In genomic region chr12:52335598-52336262, GRCh38 we compare ENCODE assay signal across 22 cellular contexts. TPM values are rescaled to one million over a fixed set of nuclear protein-coding genes. Genes with fewer than 3 reads are reported as not detected.
DNase-seq lines count a peak whose midpoint lies in the region; ATAC-seq, FAIRE-seq and TF ChIP-seq lines count a peak whose summit lies in the region.
"Had no signal": no experiment of that assay in that cellular context is flagged by ENCODE, and none has a peak within 500 bp of the region (broad histone marks: within the 10 kb centered on the region; RNA-seq: fewer than 3 reads in every experiment).

No MANE protein-coding gene starts in this region.

- no peak for TF ChIP-seq POLR2A in thyroid gland (IDR thresholded peaks at IDR 0.05)

- peak; percentile 34 for DNase-seq in Caki2 (ENCODE audit: low read depth)
- peak; percentile 52 for DNase-seq in HT-29 (ENCODE audit: low spot score)
- DNase-seq in NCI-H69 (lab: John Stamatoyannopoulos, UW) = peak; percentile 93
- DNase-seq in kidney = peak; percentile 57
- no peak for DNase-seq in putamen (ENCODE audit: low spot score)
- DNase-seq in naive thymus-derived CD4-positive, alpha-beta T cell = no peak
- no peak for DNase-seq in iPS-NIHi11 (ENCODE audit: low spot score)
- no peak for DNase-seq in thyroid gland
- DNase-seq: activated CD4-positive, alpha-beta T cell treated with anti-CD3 and anti-CD28 coated beads, Interleukin-2, amount 50 U/mL, for 1 hour; activated T-cell treated with anti-CD3 and anti-CD28 coated beads for 4 hours; brain microvascular endothelial cell; dermis blood vessel endothelial cell; GF-D8; GM23248; lower lobe of right lung; NCI-H1417 treated with DMSO at 0.1 percent for 48 hours; PC-9; SW 1271 had no signal

- no peak overlapping the region for H3K27ac Mint-ChIP-seq in naive thymus-derived CD4-positive, alpha-beta T cell
- H3K27ac Mint-ChIP-seq: activated naive CD4-positive, alpha-beta T cell treated with anti-CD3 and anti-CD28 coated beads, Interleukin-2, amount 50 U/mL, for 24 hours; progenitor cell of endocrine pancreas had no signal

- H3K9me3 ChIP-seq in kidney (ENCODE audit: control insufficient read depth in 1 of 2, low read length in 2 of 2) = peaks cover 0 to 3% of the 10 kb centered on the region in 2 donors
- no peaks in the 10 kb centered on the region for H3K9me3 ChIP-seq in naive thymus-derived CD4-positive, alpha-beta T cell (ENCODE audit: control insufficient read depth in 2 of 3, low read length in 3 of 3)
- no peaks in the 10 kb centered on the region for H3K9me3 ChIP-seq in thyroid gland
- H3K9me3 ChIP-seq: lower lobe of right lung had no signal

- in situ Hi-C loops in Caki2 (cut with HindIII; ENCODE audit: low pct_unique_long_range_greater_than_20kb, low sequenced_read_pairs) = no loop called here

- H3K36me3 ChIP-seq in kidney (ENCODE audit: control insufficient read depth in 1 of 2, insufficient read depth in 2 of 2, low read length in 2 of 2) = no peaks in the 10 kb centered on the region
- no peaks in the 10 kb centered on the region for H3K36me3 ChIP-seq in naive thymus-derived CD4-positive, alpha-beta T cell (ENCODE audit: control insufficient read depth in 2 of 3, insufficient read depth in 3 of 3, low read length in 3 of 3)
- H3K36me3 ChIP-seq in thyroid gland = no peaks in the 10 kb centered on the region
- H3K36me3 ChIP-seq: brain microvascular endothelial cell, lower lobe of right lung, thoracic aorta had no signal

- peaks cover 0 to 9% (median 4%) of the 10 kb centered on the region in 5 donors for H3K36me3 Mint-ChIP-seq in naive thymus-derived CD4-positive, alpha-beta T cell
- H3K36me3 Mint-ChIP-seq: activated naive CD4-positive, alpha-beta T cell treated with anti-CD3 and anti-CD28 coated beads, Interleukin-2, amount 50 U/mL, for 24 hours had no signal

- H3K27me3 ChIP-seq in naive thymus-derived CD4-positive, alpha-beta T cell (ENCODE audit: control insufficient read depth in 2 of 2, insufficient read depth in 2 of 2, low read length in 2 of 2) = no peaks in the 10 kb centered on the region
- H3K27me3 ChIP-seq in thyroid gland = no peaks in the 10 kb centered on the region

- WGBS in thyroid gland, 2 donors = 70 to 72% methylated on average over 3 to 4 of the region's 4 CpGs

- H3K27ac ChIP-seq in kidney (ENCODE audit: low read depth in 2 of 2, low read length in 2 of 2) = peak overlapping the region in 1 of 2 donors; percentile 8
- H3K27ac ChIP-seq in naive thymus-derived CD4-positive, alpha-beta T cell (ENCODE audit: low read depth, low read length) = no peak overlapping the region
- no peak overlapping the region for H3K27ac ChIP-seq in thyroid gland
- H3K27ac ChIP-seq: brain microvascular endothelial cell, epithelial cell of prostate, GM23248, lower lobe of right lung, thoracic aorta had no signal

- no peaks in the 10 kb centered on the region for H3K4me1 Mint-ChIP-seq in naive thymus-derived CD4-positive, alpha-beta T cell
- H3K4me1 Mint-ChIP-seq: activated naive CD4-positive, alpha-beta T cell treated with anti-CD3 and anti-CD28 coated beads, Interleukin-2, amount 50 U/mL, for 24 hours had no signal

- H3K27me3 Mint-ChIP-seq in naive thymus-derived CD4-positive, alpha-beta T cell = peaks cover 0 to 26% (median 12%) of the 10 kb centered on the region in 5 donors

- no peak overlapping the region for H3K4me3 ChIP-seq in kidney (ENCODE audit: low read length in 2 of 2)
- H3K4me3 ChIP-seq in naive thymus-derived CD4-positive, alpha-beta T cell (ENCODE audit: low read length) = no peak overlapping the region
- no peak overlapping the region for H3K4me3 ChIP-seq in thyroid gland (replicated peaks in 1 of 3)
- H3K4me3 ChIP-seq: GM23248, lower lobe of right lung, PC-9, thoracic aorta had no signal

- H3K4me3 Mint-ChIP-seq in naive thymus-derived CD4-positive, alpha-beta T cell = no peak overlapping the region
- H3K4me3 Mint-ChIP-seq: activated naive CD4-positive, alpha-beta T cell treated with anti-CD3 and anti-CD28 coated beads, Interleukin-2, amount 50 U/mL, for 24 hours had no signal

- FAIRE-seq in kidney (lab: Jason Lieb, UNC) = no peak

- no peak for ATAC-seq in naive thymus-derived CD4-positive, alpha-beta T cell

- intact Hi-C loops in kidney (cut with DNase I) = no loop called here
- intact Hi-C loops in naive thymus-derived CD4-positive, alpha-beta T cell (cut with micrococcal nuclease) = no loop called here
- intact Hi-C loops in thyroid gland (cut with DNase I) = no loop called here

- CTCF ChIA-PET in naive thymus-derived CD4-positive, alpha-beta T cell (lab: Charles Lee) = interaction anchor here (0.6 kb wide), 1 partner anchor 179 kb away, joined by 3 read pairs; no protein-coding TSS in a partner anchor

- TF ChIP-seq CTCF in kidney (IDR thresholded peaks at IDR 0.05; ENCODE audit: borderline replicate concordance, extremely low read depth, insufficient read depth) (no peak), thyroid gland (IDR thresholded peaks at IDR 0.05) (no peak)

- POLR2A ChIA-PET in naive thymus-derived CD4-positive, alpha-beta T cell (lab: Charles Lee) = no interaction called here

- peaks cover 0 to 25% (median 7%) of the 10 kb centered on the region in 11 donors for H3K9me3 Mint-ChIP-seq in naive thymus-derived CD4-positive, alpha-beta T cell
- H3K9me3 Mint-ChIP-seq: activated naive CD4-positive, alpha-beta T cell treated with anti-CD3 and anti-CD28 coated beads, Interleukin-2, amount 50 U/mL, for 24 hours had no signal

- H3K4me1 ChIP-seq in kidney (ENCODE audit: control insufficient read depth in 1 of 2, insufficient read depth in 1 of 2, low read depth in 1 of 2, low read length in 2 of 2) (no peaks in the 10 kb centered on the region), thyroid gland (peaks cover 6 to 20% of the 10 kb centered on the region in 2 donors)
- H3K4me1 ChIP-seq in naive thymus-derived CD4-positive, alpha-beta T cell (ENCODE audit: control insufficient read depth in 2 of 2, insufficient read depth in 2 of 2, low read length in 2 of 2) = no peaks in the 10 kb centered on the region
- H3K4me1 ChIP-seq: lower lobe of right lung had no signal

- no peak overlapping the region for H3K9ac ChIP-seq in kidney (ENCODE audit: low read length in 2 of 2)
- H3K9ac ChIP-seq: GM23248 had no signal

RNA-seq across cellular contexts. Expression of gene KRT83, which starts 14.5 kb away (rescaled TPM):
- total RNA-seq in Caki2 (2014; rRNA removed; shearing (Covaris generic); ENCODE audit: low replicate concordance) = not detected in 2 replicates
- total RNA-seq in HT-29 (2014; rRNA removed; shearing (Covaris generic)) = 0.10 and 0.94 TPM in 2 replicates
- not detected for total RNA-seq in kidney
- not detected for polyA plus RNA-seq in kidney (ENCODE audit: insufficient read depth, low read depth, low replicate concordance)
- total RNA-seq in naive thymus-derived CD4-positive, alpha-beta T cell = not detected
- polyA plus RNA-seq in naive thymus-derived CD4-positive, alpha-beta T cell = not detected
- under 1 TPM in 3 of 4 donors, not detected in 1; 0.22 to 0.46 (median 0.40) TPM for total RNA-seq in thyroid gland
- total RNA-seq: dermis blood vessel endothelial cell, GM23248, lower lobe of right lung, PC-9, progenitor cell of endocrine pancreas, thoracic aorta had no signal
- polyA plus RNA-seq: GM23248 had no signal

RNA-seq across cellular contexts. Expression of gene KRT85, which starts 31.6 kb away (rescaled TPM):
- not detected in 2 replicates for total RNA-seq in Caki2 (2014; rRNA removed; shearing (Covaris generic); ENCODE audit: low replicate concordance)
- not detected in 2 replicates for total RNA-seq in HT-29 (2014; rRNA removed; shearing (Covaris generic))
- not detected for total RNA-seq in kidney
- 0.58 TPM for polyA plus RNA-seq in kidney (ENCODE audit: insufficient read depth, low read depth, low replicate concordance)
- not detected for total RNA-seq in naive thymus-derived CD4-positive, alpha-beta T cell
- polyA plus RNA-seq in naive thymus-derived CD4-positive, alpha-beta T cell = not detected
- not detected for total RNA-seq in thyroid gland
- total RNA-seq: dermis blood vessel endothelial cell, GM23248, lower lobe of right lung, PC-9, progenitor cell of endocrine pancreas, thoracic aorta had no signal
- polyA plus RNA-seq: GM23248 had no signal

RNA-seq across cellular contexts. Expression of gene KRT81, which starts 44.4 kb away (rescaled TPM):
- total RNA-seq in Caki2 (2014; rRNA removed; shearing (Covaris generic); ENCODE audit: low replicate concordance) = 3.3 TPM in 1 of 2 replicates, not detected in the other
- total RNA-seq in HT-29 (2014; rRNA removed; shearing (Covaris generic)) = 0.21 TPM in 1 of 2 replicates, not detected in the other
- total RNA-seq in kidney (not detected), thyroid gland (under 1 TPM in 2 of 4 donors, not detected in 2; 0.11 to 0.71 TPM)
- polyA plus RNA-seq in kidney (ENCODE audit: insufficient read depth, low read depth, low replicate concordance) = not detected
- total RNA-seq in naive thymus-derived CD4-positive, alpha-beta T cell = under 1 TPM in 2 of 5 experiments, not detected in 3; 0.15 to 0.21 TPM
- polyA plus RNA-seq in naive thymus-derived CD4-positive, alpha-beta T cell = not detected
- total RNA-seq: dermis blood vessel endothelial cell, lower lobe of right lung, progenitor cell of endocrine pancreas had no signal

RNA-seq across cellular contexts. Expression of gene KRT84, which starts 49.7 kb away (rescaled TPM):
- total RNA-seq in Caki2 (2014; rRNA removed; shearing (Covaris generic); ENCODE audit: low replicate concordance) = not detected in 2 replicates
- not detected in 2 replicates for total RNA-seq in HT-29 (2014; rRNA removed; shearing (Covaris generic))
- total RNA-seq in kidney (not detected), thyroid gland (not detected)
- not detected for polyA plus RNA-seq in kidney (ENCODE audit: insufficient read depth, low read depth, low replicate concordance)
- not detected for total RNA-seq in naive thymus-derived CD4-positive, alpha-beta T cell
- polyA plus RNA-seq in naive thymus-derived CD4-positive, alpha-beta T cell = not detected
- total RNA-seq: dermis blood vessel endothelial cell, GM23248, lower lobe of right lung, PC-9, progenitor cell of endocrine pancreas, thoracic aorta had no signal
- polyA plus RNA-seq: GM23248 had no signal

Comparison
In these comparisons a context has a peak if more than half of its experiments do, and no peak if none do; other contexts are left out.
1. DNase-seq: peak in Caki2 (single experiment), HT-29 (single experiment), NCI-H69 (single experiment) and kidney (single experiment); none in putamen (single experiment), naive thymus-derived CD4-positive, alpha-beta T cell (0 of 9), iPS-NIHi11 (single experiment) and thyroid gland (0 of 2).